In genomic region chr1:5897281-5897680, GRCh38 we compare ENCODE assay signal across 18 cellular contexts.
DNase-seq lines count a peak whose midpoint lies in the region; ATAC-seq and TF ChIP-seq lines count a peak whose summit lies in the region.
"Had no signal": no experiment of that assay in that cellular context is flagged by ENCODE, and none has a peak within 500 bp of the region (broad histone marks: within the 10 kb centered on the region; RNA-seq: fewer than 3 reads in every experiment).

No MANE protein-coding gene starts in this region.

- H3K27ac ChIP-seq in HUES64 (ENCODE audit: low read depth, low read length) (peak overlapping the region; percentile 92; the same call in 1 of the 2 replicates), endodermal cell (ENCODE audit: low read depth, low read length) (peak overlapping the region; percentile 56), mesendoderm (ENCODE audit: low read depth, low read length) (peak overlapping the region; percentile 47)
- H3K27ac ChIP-seq: PC-9 had no signal

- peak overlapping the region; percentile 78 for H3K27ac Mint-ChIP-seq in endodermal cell
- no peak overlapping the region for H3K27ac Mint-ChIP-seq in activated CD4-positive, alpha-beta T cell treated with anti-CD3 and anti-CD28 coated beads, Interleukin-2, amount 10 ng/mL, durations not matched to agents 7 days and 5 days
- H3K27ac Mint-ChIP-seq: B cell, IgD-negative memory B cell had no signal

- intact Hi-C loops in posterior vena cava (cut with DNase I) = no loop called here

- no peaks in the 10 kb centered on the region for H3K36me3 ChIP-seq in HUES64 (ENCODE audit: insufficient read depth, low read length)
- H3K36me3 ChIP-seq in endodermal cell (ENCODE audit: control insufficient read depth, insufficient read depth, low read length) = peaks cover 4% of the 10 kb centered on the region
- no peaks in the 10 kb centered on the region for H3K36me3 ChIP-seq in mesendoderm (ENCODE audit: control insufficient read depth, insufficient read depth, low read length)

- peak; percentile 88 for DNase-seq in endodermal cell
- peak; percentile 85 for DNase-seq in mesendoderm
- DNase-seq in posterior vena cava (ENCODE audit: low spot score) = peak; percentile 55
- DNase-seq in H4 (ENCODE audit: low spot score) = no peak
- DNase-seq in NCI-H187 (lab: John Stamatoyannopoulos, UW) = no peak
- no peak for DNase-seq in activated CD4-positive, alpha-beta T cell treated with anti-CD3 and anti-CD28 coated beads, Interleukin-2, amount 10 ng/mL, durations not matched to agents 7 days and 5 days
- DNase-seq: Calu3; CD4-positive, CD25-positive, alpha-beta regulatory T cell; GOT3; Kasumi-1; NCI-H2029; NCI-H748 treated with DMSO at 0.1 percent for 48 hours; PC-9; SW 1271 had no signal

- H3K79me1 ChIP-seq in mesendoderm (ENCODE audit: low read length) = no peaks in the 10 kb centered on the region

- peak overlapping the region; percentile 21 for H3K4me3 Mint-ChIP-seq in endodermal cell
- H3K4me3 Mint-ChIP-seq in activated CD4-positive, alpha-beta T cell treated with anti-CD3 and anti-CD28 coated beads, Interleukin-2, amount 10 ng/mL, durations not matched to agents 7 days and 5 days = no peak overlapping the region
- H3K4me3 Mint-ChIP-seq: B cell; CD4-positive, CD25-positive, alpha-beta regulatory T cell; IgD-negative memory B cell had no signal

- no peak overlapping the region for H3K4me2 ChIP-seq in mesendoderm (ENCODE audit: low read length)
- H3K4me2 ChIP-seq: PC-9 had no signal

- H2BK120ac ChIP-seq in mesendoderm (ENCODE audit: low read depth, low read length) = no peak overlapping the region

- TF ChIP-seq CTCF in endodermal cell (conservative IDR thresholded peaks at IDR 0.05) = no peak

- ATAC-seq in GM21360 (IDR thresholded peaks at IDR 0.05; ENCODE audit: unreplicated experiment) = no peak

- H2AK5ac ChIP-seq in mesendoderm (ENCODE audit: low read length) = no peak overlapping the region

- H2BK15ac ChIP-seq in mesendoderm (replicated peaks; ENCODE audit: low read depth) = no peak overlapping the region

- H3K4me3 ChIP-seq in HUES64 (ENCODE audit: low read length) (peak overlapping the region; percentile 26; the same call in 1 of the 2 replicates), endodermal cell (ENCODE audit: low read length) (peak overlapping the region; percentile 65), mesendoderm (ENCODE audit: low read length) (no peak overlapping the region)
- H3K4me3 ChIP-seq: PC-9 had no signal

- H3K36me3 Mint-ChIP-seq in endodermal cell (ENCODE audit: low read depth) = peaks cover 33% of the 10 kb centered on the region
- no peaks in the 10 kb centered on the region for H3K36me3 Mint-ChIP-seq in activated CD4-positive, alpha-beta T cell treated with anti-CD3 and anti-CD28 coated beads, Interleukin-2, amount 10 ng/mL, durations not matched to agents 7 days and 5 days (ENCODE audit: low read depth)

- H3K4me1 ChIP-seq in HUES64 (ENCODE audit: insufficient read depth, low read length) = peaks cover 21% of the 10 kb centered on the region
- peaks cover 6% of the 10 kb centered on the region for H3K4me1 ChIP-seq in endodermal cell (ENCODE audit: control insufficient read depth, insufficient read depth, low read length)
- H3K4me1 ChIP-seq in mesendoderm (ENCODE audit: control insufficient read depth, low read depth, low read length) = peaks cover 15% of the 10 kb centered on the region

- CTCF ChIA-PET in activated CD4-positive, alpha-beta T cell treated with anti-CD3 and anti-CD28 coated beads, Interleukin-2, amount 10 ng/mL, durations not matched to agents 7 days and 5 days (lab: Charles Lee) = no interaction called here

- H2BK5ac ChIP-seq in mesendoderm (ENCODE audit: low read length) = no peak overlapping the region

- POLR2A ChIA-PET in activated CD4-positive, alpha-beta T cell treated with anti-CD3 and anti-CD28 coated beads, Interleukin-2, amount 10 ng/mL, durations not matched to agents 7 days and 5 days (lab: Charles Lee) = no interaction called here

- H3K9ac ChIP-seq in HUES64 (ENCODE audit: low read depth, low read length) (peak overlapping the region; percentile 6; the same call in 1 of the 2 replicates), endodermal cell (ENCODE audit: extremely low read depth, low read length, poor library complexity, severe bottlenecking) (peak overlapping the region; percentile 35), mesendoderm (ENCODE audit: low read length) (no peak overlapping the region)

- no peak overlapping the region for H3K18ac ChIP-seq in mesendoderm (ENCODE audit: low read length)

- no peak overlapping the region for H3K4ac ChIP-seq in mesendoderm (ENCODE audit: low read depth, low read length)

- H3K27me3 ChIP-seq in HUES64 (ENCODE audit: insufficient read depth, low read length) = no peaks in the 10 kb centered on the region
- H3K27me3 ChIP-seq in endodermal cell (ENCODE audit: control insufficient read depth, insufficient read depth, low read length, poor library complexity, severe bottlenecking) = no peaks in the 10 kb centered on the region
- H3K27me3 ChIP-seq in mesendoderm (ENCODE audit: insufficient read depth, low read length, poor library complexity) = no peaks in the 10 kb centered on the region

- peaks cover 12% of the 10 kb centered on the region for H3K9me3 Mint-ChIP-seq in endodermal cell
- no peaks in the 10 kb centered on the region for H3K9me3 Mint-ChIP-seq in activated CD4-positive, alpha-beta T cell treated with anti-CD3 and anti-CD28 coated beads, Interleukin-2, amount 10 ng/mL, durations not matched to agents 7 days and 5 days

- WGBS in HUES64 = 3% methylated on average over 14 of the region's 15 CpGs
- 10 to 20% methylated on average over 13 to 15 of the region's 15 CpGs for WGBS in endodermal cell (ENCODE audit: insufficient coverage in 1 of 2, insufficient read length in 1 of 2), 2 experiments
- no CpG with 5 or more reads among the region's 15 CpGs for WGBS in mesendoderm (ENCODE audit: extremely low coverage, insufficient coverage, low lambda C conversion rate)

- no peaks in the 10 kb centered on the region for H3K79me2 ChIP-seq in mesendoderm (ENCODE audit: control insufficient read depth, insufficient read depth, low read length)

- H3K9me3 ChIP-seq in HUES64 (ENCODE audit: insufficient read depth, low read depth, low read length) (no peaks in the 10 kb centered on the region), endodermal cell (ENCODE audit: control insufficient read depth, low read length) (peaks cover 10% of the 10 kb centered on the region)

- H3K56ac ChIP-seq in mesendoderm (ENCODE audit: low read length) = no peak overlapping the region

- no peaks in the 10 kb centered on the region for H3K27me3 Mint-ChIP-seq in endodermal cell (ENCODE audit: insufficient read depth)
- no peaks in the 10 kb centered on the region for H3K27me3 Mint-ChIP-seq in activated CD4-positive, alpha-beta T cell treated with anti-CD3 and anti-CD28 coated beads, Interleukin-2, amount 10 ng/mL, durations not matched to agents 7 days and 5 days
- H3K27me3 Mint-ChIP-seq: B cell; CD4-positive, CD25-positive, alpha-beta regulatory T cell; IgD-negative memory B cell had no signal

- H4K8ac ChIP-seq in mesendoderm (ENCODE audit: low read depth, low read length) = no peak overlapping the region

- no peak overlapping the region for H3K23ac ChIP-seq in mesendoderm (ENCODE audit: low read length)

- H3K4me1 Mint-ChIP-seq in endodermal cell = peaks cover 23% of the 10 kb centered on the region
- no peaks in the 10 kb centered on the region for H3K4me1 Mint-ChIP-seq in activated CD4-positive, alpha-beta T cell treated with anti-CD3 and anti-CD28 coated beads, Interleukin-2, amount 10 ng/mL, durations not matched to agents 7 days and 5 days
- H3K4me1 Mint-ChIP-seq: B cell had no signal

- H4K5ac ChIP-seq in mesendoderm (ENCODE audit: low read length) = no peak overlapping the region

Comparison
In these comparisons a context has a peak if more than half of its experiments do, and no peak if none do; other contexts are left out.
1. DNase-seq: peak in endodermal cell (single experiment), mesendoderm (single experiment) and posterior vena cava (single experiment); none in H4 (single experiment), NCI-H187 (0 of 2) and activated CD4-positive, alpha-beta T cell treated with anti-CD3 and anti-CD28 coated beads, Interleukin-2, amount 10 ng/mL, durations not matched to agents 7 days and 5 days (single experiment).
2. Peak in every context shown above with its lines, with median percentiles within 50 percentile points of each other: H3K27ac ChIP-seq.